8 cellular contexts compared by ENCODE assay signal in the genomic region with DNA sequence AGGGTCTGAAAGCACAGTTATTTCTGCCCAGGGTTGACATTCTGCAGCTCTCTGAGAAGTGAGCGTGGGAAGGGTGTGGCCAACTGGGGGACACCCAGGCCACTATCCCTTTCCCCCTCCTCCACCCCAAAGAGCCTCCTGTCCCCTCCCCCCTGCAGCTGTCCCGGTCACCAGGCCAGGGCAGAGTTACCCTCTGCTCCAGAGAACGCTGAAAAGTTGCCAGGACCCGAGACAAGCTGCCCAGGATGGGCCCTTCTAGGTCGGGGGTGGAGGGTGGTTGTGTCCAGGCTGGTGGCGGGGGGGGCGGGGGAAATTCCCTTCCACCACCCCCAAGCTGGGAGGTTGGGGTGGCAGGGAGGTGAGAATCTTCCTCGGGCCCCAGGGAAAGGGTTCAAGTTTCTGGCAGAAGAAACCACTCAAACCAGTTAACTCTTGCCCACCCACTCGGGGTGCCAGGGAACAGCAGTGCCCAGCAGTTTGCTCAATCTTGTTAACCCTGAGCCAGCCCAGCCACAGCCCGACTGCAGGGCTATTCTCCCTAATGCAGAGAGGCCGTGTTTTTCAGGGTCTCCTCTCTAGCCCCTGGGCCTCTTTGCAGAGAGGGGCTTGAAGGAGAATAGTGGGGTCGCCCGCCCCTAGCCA. TPM values are rescaled to one million over a fixed set of nuclear protein-coding genes. Genes with fewer than 3 reads are reported as not detected.
DNase-seq lines count a peak whose midpoint lies in the region; ATAC-seq and TF ChIP-seq lines count a peak whose summit lies in the region.

No MANE protein-coding gene starts in this region.

- H3K9me3 Mint-ChIP-seq in WTC11: no peaks in the 10 kb centered on the region

- H3K9me3 ChIP-seq in SK-N-SH: no peaks in the 10 kb centered on the region
- H3K9me3 ChIP-seq in fibroblast of lung (ENCODE audit: control insufficient read depth, insufficient read depth, low read depth, low read length): no peaks in the 10 kb centered on the region
- no peaks in the 10 kb centered on the region for H3K9me3 ChIP-seq in neutrophil

- H3K27ac ChIP-seq in SK-N-SH (ENCODE audit: low read depth in 2 of 2, low read length in 1 of 2) (peak overlapping the region; percentile 94), fibroblast of lung (ENCODE audit: insufficient read depth, low read length) (peak overlapping the region; percentile 95), neutrophil (peak overlapping the region; percentile 93)

- DNase-seq in SK-N-SH (peak; percentile 36), WTC11 (ENCODE audit: low spot score) (no peak), fibroblast of lung (ENCODE audit: low read depth in 2 of 2) (peak; percentile 25 to 58), SIG-M5 (lab: John Stamatoyannopoulos, UW) (no peak)
- no peak for DNase-seq in central memory CD4-positive, alpha-beta T cell

- H3K79me2 ChIP-seq in SK-N-SH (ENCODE audit: insufficient read depth) (peaks cover 37% of the 10 kb centered on the region), fibroblast of lung (ENCODE audit: control insufficient read depth, insufficient read depth, low read length) (peaks cover 31% of the 10 kb centered on the region)

- H3K4me3 Mint-ChIP-seq in WTC11: peak overlapping the region; percentile 72

- CTCF ChIA-PET in SK-N-SH (lab: Yijun Ruan, JAX): interaction anchor here (1.1 to 44.3 kb wide), 7 partner anchors 15 to 416 kb away, joined by 3 to 898 read pairs (median 5); a partner anchor contains a TSS
- CTCF ChIA-PET in WTC11 (lab: Charles Lee): interaction anchor here (0.9 to 6.8 kb wide), 7 partner anchors 10 to 142 kb away, joined by 3 to 51 read pairs (median 7); a partner anchor contains a TSS

- peaks cover 17 to 29% of the 10 kb centered on the region in 2 experiments for H3K36me3 ChIP-seq in SK-N-SH (replicated peaks in 1 of 2; ENCODE audit: control insufficient read depth in 1 of 2, insufficient read depth in 2 of 2, low read length in 1 of 2)
- H3K36me3 ChIP-seq in fibroblast of lung (ENCODE audit: control insufficient read depth, insufficient read depth, low read length): peaks cover 17% of the 10 kb centered on the region
- H3K36me3 ChIP-seq in neutrophil: peaks cover 5% of the 10 kb centered on the region

- no peaks in the 10 kb centered on the region for H3K36me3 Mint-ChIP-seq in WTC11

- H3K27ac Mint-ChIP-seq in WTC11: no peak overlapping the region

- POLR2A ChIA-PET in SK-N-SH (lab: Yijun Ruan, JAX) (interaction anchor here (1.0 to 4.5 kb wide), 4 partner anchors 10 to 67 kb away, joined by 4 to 28 read pairs (median 8); a partner anchor contains a TSS), WTC11 (lab: Charles Lee) (interaction anchor here (1.0 to 1.5 kb wide), 5 partner anchors 8 to 128 kb away, joined by 3 to 5 read pairs (median 3); a partner anchor contains a TSS)

- peak overlapping the region; percentile 64 to 92 for H3K4me3 ChIP-seq in SK-N-SH (ENCODE audit: low read depth in 2 of 2, low read length in 1 of 2)
- peak overlapping the region; percentile 93 to 100 (median 98) for H3K4me3 ChIP-seq in fibroblast of lung (replicated peaks in 1 of 4; ENCODE audit: control extremely low read depth in 1 of 4, insufficient read depth in 1 of 4, low read depth in 3 of 4, low read length in 4 of 4)
- H3K4me3 ChIP-seq in neutrophil (ENCODE audit: low read depth in 1 of 2, low read length in 1 of 2): peak overlapping the region; percentile 62 to 84

- H3K4me1 ChIP-seq in SK-N-SH (ENCODE audit: control insufficient read depth in 1 of 2, insufficient read depth in 2 of 2, low read depth in 1 of 2, low read length in 1 of 2) (peaks cover 12 to 20% of the 10 kb centered on the region in 2 experiments; a peak in 2 of 4 replicates), fibroblast of lung (ENCODE audit: control insufficient read depth, extremely low read depth, insufficient read depth, low read length) (peaks cover 10% of the 10 kb centered on the region), neutrophil (ENCODE audit: control insufficient read depth in 1 of 2, insufficient read depth in 1 of 2, low read depth in 1 of 2, low read length in 1 of 2) (peaks cover 39 to 61% of the 10 kb centered on the region in 2 experiments)

- peaks cover 13% of the 10 kb centered on the region for H3K4me1 Mint-ChIP-seq in WTC11

- peak overlapping the region; percentile 98 for H3K4me2 ChIP-seq in SK-N-SH
- peak overlapping the region; percentile 69 for H3K4me2 ChIP-seq in fibroblast of lung (ENCODE audit: extremely low read depth, insufficient read depth, low read length)

- H3K27me3 ChIP-seq in SK-N-SH (ENCODE audit: insufficient read depth) (no peaks in the 10 kb centered on the region), fibroblast of lung (ENCODE audit: control insufficient read depth, insufficient read depth, low read length) (no peaks in the 10 kb centered on the region), neutrophil (peaks cover 17% of the 10 kb centered on the region)

- H3K9ac ChIP-seq in SK-N-SH: peak overlapping the region; percentile 94
- H3K9ac ChIP-seq in fibroblast of lung (ENCODE audit: insufficient read depth, low read length): peak overlapping the region; percentile 87

- peaks cover 41% of the 10 kb centered on the region for H4K20me1 ChIP-seq in SK-N-SH (ENCODE audit: insufficient read depth)
- peaks cover 3% of the 10 kb centered on the region for H4K20me1 ChIP-seq in fibroblast of lung (ENCODE audit: control insufficient read depth, extremely low read depth, insufficient read depth, low read length)

- no peaks in the 10 kb centered on the region for H3K9me2 ChIP-seq in SK-N-SH

- H2AFZ ChIP-seq in SK-N-SH (ENCODE audit: low read depth) (no peak overlapping the region), fibroblast of lung (ENCODE audit: low read length) (no peak overlapping the region)

- 0% methylated on average over 7 of the region's 13 CpGs for WGBS in SK-N-SH (ENCODE audit: low lambda C conversion rate)

- no peak for TF ChIP-seq CTCF in SK-N-SH (IDR thresholded peaks at IDR 0.05)
- no peak for TF ChIP-seq CTCF in WTC11 (IDR thresholded peaks at IDR 0.05)
- TF ChIP-seq CTCF in fibroblast of lung (conservative IDR thresholded peaks at IDR 0.05 in 1 of 2, IDR thresholded peaks at IDR 0.05 in 1 of 2; ENCODE audit: low read depth in 1 of 2, low read length in 2 of 2): no peak
- TF ChIP-seq CTCF in neutrophil (IDR thresholded peaks at IDR 0.05): no peak

- peaks cover 60% of the 10 kb centered on the region for H3F3A ChIP-seq in SK-N-SH (replicated peaks; ENCODE audit: insufficient read depth)

- ATAC-seq in SK-N-SH treated with all-trans-retinoic acid at 6 μM for 48 hours: no peak; the same call in 2 of the 3 replicates
- no peak for ATAC-seq in WTC11
- no peak for ATAC-seq in GM18870 (IDR thresholded peaks at IDR 0.05; ENCODE audit: unreplicated experiment)

- no peak for TF ChIP-seq RAD21 in SK-N-SH (IDR thresholded peaks at IDR 0.05; ENCODE audit: low read length)

- no peak for TF ChIP-seq EP300 in SK-N-SH (IDR thresholded peaks at IDR 0.05; ENCODE audit: borderline replicate concordance in 1 of 2, low read depth in 1 of 2, low read length in 1 of 2)

- peaks cover 18% of the 10 kb centered on the region for H3K27me3 Mint-ChIP-seq in WTC11 (ENCODE audit: low read depth)

TF ChIP-seq in SK-N-SH, 30 proteins besides CTCF, POLR2A, EP300 and RAD21 (continues in another document):
- no peak for TF ChIP-seq TEAD4 (IDR thresholded peaks at IDR 0.05; ENCODE audit: borderline replicate concordance, insufficient read depth)

TF ChIP-seq in SK-N-SH treated with all-trans-retinoic acid at 6 μM for 48 hours, 23 proteins besides CTCF, POLR2A, EP300 and RAD21 (continues in another document):
- no peak for TF ChIP-seq BACH2 (CRISPR knock-in tag; IDR thresholded peaks at IDR 0.05; ENCODE audit: borderline replicate concordance)

RNA-seq across cellular contexts. Expression of a gene that starts 0.6 kb away (rescaled TPM):
- 9,680 and 12,045 TPM in 2 replicates for polyA plus RNA-seq in SK-N-SH (2012; rRNA removed)
- 4,725 and 6,471 TPM in 2 replicates for polyA plus RNA-seq in SK-N-SH (2012; cell fraction: cytosol; rRNA removed)
- polyA plus RNA-seq in SK-N-SH (2012; cell fraction: nucleus; rRNA removed): 4,064 and 4,989 TPM in 2 replicates
- 17.3 to 23.5 TPM (median 19.2 TPM) in 3 replicates for total RNA-seq in WTC11 (2021)
- 6,362 and 11,230 TPM in 2 replicates for total RNA-seq in fibroblast of lung
- 5,090 and 5,801 TPM in 2 replicates for polyA plus RNA-seq in fibroblast of lung
- polyA plus RNA-seq in fibroblast of lung (2012): 11,602 and 14,894 TPM in 2 replicates
- 14,591 and 18,200 TPM in 2 replicates for polyA minus RNA-seq in fibroblast of lung (ENCODE audit: low replicate concordance)

RNA-seq across cellular contexts. Expression of a gene that starts 10.1 kb away (rescaled TPM):
- polyA plus RNA-seq in SK-N-SH (2012; rRNA removed) (48.2 and 52.2 TPM in 2 replicates), fibroblast of lung (12.8 and 26.1 TPM in 2 replicates)
- 40.0 and 45.5 TPM in 2 replicates for polyA plus RNA-seq in SK-N-SH (2012; cell fraction: cytosol; rRNA removed)
- polyA plus RNA-seq in SK-N-SH (2012; cell fraction: nucleus; rRNA removed): 141 and 151 TPM in 2 replicates
- total RNA-seq in WTC11 (2021) (20.3 to 24.9 TPM (median 22.0 TPM) in 3 replicates), fibroblast of lung (12.1 and 15.4 TPM in 2 replicates)
- polyA plus RNA-seq in fibroblast of lung (2012): 16.0 and 29.1 TPM in 2 replicates
- 5.0 and 6.3 TPM in 2 replicates for polyA minus RNA-seq in fibroblast of lung (ENCODE audit: low replicate concordance)

RNA-seq across cellular contexts. Expression of a gene that starts 17.5 kb away (rescaled TPM):
- polyA plus RNA-seq in SK-N-SH (2012; rRNA removed) (22.5 and 24.5 TPM in 2 replicates), fibroblast of lung (7.9 and 14.7 TPM in 2 replicates)
- 13.3 and 20.5 TPM in 2 replicates for polyA plus RNA-seq in SK-N-SH (2012; cell fraction: cytosol; rRNA removed)
- 7.5 and 7.9 TPM in 2 replicates for polyA plus RNA-seq in SK-N-SH (2012; cell fraction: nucleus; rRNA removed)
- total RNA-seq in WTC11 (2021) (36.1 to 42.5 TPM (median 42.3 TPM) in 3 replicates), fibroblast of lung (4.0 and 5.1 TPM in 2 replicates)
- 6.9 and 16.5 TPM in 2 replicates for polyA plus RNA-seq in fibroblast of lung (2012)
- polyA minus RNA-seq in fibroblast of lung (ENCODE audit: low replicate concordance): 14.5 and 15.0 TPM in 2 replicates

RNA-seq across cellular contexts. Expression of a gene that starts 20.8 kb away (rescaled TPM):
- polyA plus RNA-seq in SK-N-SH (2012; rRNA removed) (43.6 and 47.3 TPM in 2 replicates), fibroblast of lung (32.9 and 35.4 TPM in 2 replicates)
- polyA plus RNA-seq in SK-N-SH (2012; cell fraction: cytosol; rRNA removed): 23.6 and 36.7 TPM in 2 replicates
- 51.7 and 58.8 TPM in 2 replicates for polyA plus RNA-seq in SK-N-SH (2012; cell fraction: nucleus; rRNA removed)
- total RNA-seq in WTC11 (2021) (54.0 to 58.9 TPM (median 56.8 TPM) in 3 replicates), fibroblast of lung (105 and 131 TPM in 2 replicates)
- polyA plus RNA-seq in fibroblast of lung (2012): 104 and 109 TPM in 2 replicates
- 188 and 198 TPM in 2 replicates for polyA minus RNA-seq in fibroblast of lung (ENCODE audit: low replicate concordance)

RNA-seq across cellular contexts. Expression of a gene that starts 36.6 kb away (rescaled TPM):
- polyA plus RNA-seq in SK-N-SH (2012; rRNA removed) (8.6 and 8.9 TPM in 2 replicates), fibroblast of lung (2.9 and 5.5 TPM in 2 replicates)
- 5.9 and 10.2 TPM in 2 replicates for polyA plus RNA-seq in SK-N-SH (2012; cell fraction: cytosol; rRNA removed)
- 28.2 and 29.7 TPM in 2 replicates for polyA plus RNA-seq in SK-N-SH (2012; cell fraction: nucleus; rRNA removed)
- total RNA-seq in WTC11 (2021) (35.4 to 39.4 TPM (median 36.6 TPM) in 3 replicates), fibroblast of lung (3.1 and 6.2 TPM in 2 replicates)
- 7.7 and 15.2 TPM in 2 replicates for polyA plus RNA-seq in fibroblast of lung (2012)
- polyA minus RNA-seq in fibroblast of lung (ENCODE audit: low replicate concordance): 15.3 and 34.4 TPM in 2 replicates

Comparison
In these comparisons a context has a peak if more than half of its experiments do, and no peak if none do; other contexts are left out.
1. DNase-seq: peak in SK-N-SH (single experiment) and fibroblast of lung (2 of 2); none in WTC11 (single experiment), central memory CD4-positive, alpha-beta T cell (single experiment) and SIG-M5 (single experiment).
2. RNA of a gene that starts 0.6 kb away (total RNA-seq): 6,362 to 11,230 TPM in fibroblast of lung; 17.3 to 23.5 TPM in WTC11; every median in the first group is over 100 times any median in the second.
3. Peak in every context shown above with its lines, with median percentiles within 50 percentile points of each other: H3K27ac ChIP-seq and H3K4me3 ChIP-seq.